Comparison of ENCODE assay signal across 1 cellular context in genomic region chr16:11050536-11050935, GRCh38.
TF ChIP-seq lines count a peak whose summit lies in the region.

No MANE protein-coding gene starts in this region.

TF ChIP-seq in HCT116, 20 proteins besides CTCF, POLR2A, EP300 and RAD21 (continued from another document):
- TF ChIP-seq ZBTB33 (IDR thresholded peaks at IDR 0.05; ENCODE audit: extremely low read depth, insufficient replicate concordance, low read length), result no peak
